In the genomic region with DNA sequence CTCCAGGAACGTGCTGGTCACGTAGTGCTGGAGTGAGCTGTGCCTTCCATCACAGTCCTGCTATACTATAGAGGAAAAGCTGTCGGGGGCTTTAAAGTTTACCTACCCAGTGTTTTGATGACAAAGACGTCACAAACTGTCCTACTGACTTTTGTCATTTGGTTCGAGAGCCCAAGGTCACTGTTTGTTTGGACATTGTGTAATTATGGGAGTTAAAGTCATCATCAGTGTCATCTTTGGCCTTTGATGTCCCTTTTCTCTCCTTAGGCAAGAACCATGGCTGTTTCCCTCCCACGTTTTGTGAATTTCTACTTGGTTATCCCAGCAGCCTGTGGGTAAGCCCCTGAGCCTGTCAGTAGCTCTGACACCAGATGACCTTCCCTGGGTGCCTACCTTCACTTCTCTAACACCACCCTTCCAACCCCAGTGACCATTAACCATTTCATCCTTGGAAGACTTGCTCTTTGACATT, we compare ENCODE assay signal across 1 cellular context.
TF ChIP-seq lines count a peak whose summit lies in the region.

No MANE protein-coding gene starts in this region.

TF ChIP-seq in HepG2, 621 proteins besides CTCF, POLR2A, EP300 and RAD21 (continued from another document and continues in another):
- TF ChIP-seq ZNF737 (CRISPR knock-in tag; IDR thresholded peaks at IDR 0.05; ENCODE audit: borderline replicate concordance): no peak
- TF ChIP-seq FOXK1 (CRISPR knock-in tag; IDR thresholded peaks at IDR 0.05; ENCODE audit: borderline replicate concordance, low read depth): peak; percentile 96
- TF ChIP-seq, protein P1, sequence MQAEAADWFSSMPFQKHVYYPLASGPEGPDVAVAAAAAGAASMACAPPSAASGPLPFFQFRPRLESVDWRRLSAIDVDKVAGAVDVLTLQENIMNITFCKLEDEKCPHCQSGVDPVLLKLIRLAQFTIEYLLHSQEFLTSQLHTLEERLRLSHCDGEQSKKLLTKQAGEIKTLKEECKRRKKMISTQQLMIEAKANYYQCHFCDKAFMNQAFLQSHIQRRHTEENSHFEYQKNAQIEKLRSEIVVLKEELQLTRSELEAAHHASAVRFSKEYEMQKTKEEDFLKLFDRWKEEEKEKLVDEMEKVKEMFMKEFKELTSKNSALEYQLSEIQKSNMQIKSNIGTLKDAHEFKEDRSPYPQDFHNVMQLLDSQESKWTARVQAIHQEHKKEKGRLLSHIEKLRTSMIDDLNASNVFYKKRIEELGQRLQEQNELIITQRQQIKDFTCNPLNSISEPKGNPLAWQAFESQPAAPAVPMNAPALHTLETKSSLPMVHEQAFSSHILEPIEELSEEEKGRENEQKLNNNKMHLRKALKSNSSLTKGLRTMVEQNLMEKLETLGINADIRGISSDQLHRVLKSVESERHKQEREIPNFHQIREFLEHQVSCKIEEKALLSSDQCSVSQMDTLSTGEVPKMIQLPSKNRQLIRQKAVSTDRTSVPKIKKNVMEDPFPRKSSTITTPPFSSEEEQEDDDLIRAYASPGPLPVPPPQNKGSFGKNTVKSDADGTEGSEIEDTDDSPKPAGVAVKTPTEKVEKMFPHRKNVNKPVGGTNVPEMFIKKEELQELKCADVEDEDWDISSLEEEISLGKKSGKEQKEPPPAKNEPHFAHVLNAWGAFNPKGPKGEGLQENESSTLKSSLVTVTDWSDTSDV (CRISPR knock-in tag; IDR thresholded peaks at IDR 0.05): no peak
- no peak for TF ChIP-seq KMT2A (CRISPR knock-in tag; IDR thresholded peaks at IDR 0.05)
- TF ChIP-seq, protein P2, sequence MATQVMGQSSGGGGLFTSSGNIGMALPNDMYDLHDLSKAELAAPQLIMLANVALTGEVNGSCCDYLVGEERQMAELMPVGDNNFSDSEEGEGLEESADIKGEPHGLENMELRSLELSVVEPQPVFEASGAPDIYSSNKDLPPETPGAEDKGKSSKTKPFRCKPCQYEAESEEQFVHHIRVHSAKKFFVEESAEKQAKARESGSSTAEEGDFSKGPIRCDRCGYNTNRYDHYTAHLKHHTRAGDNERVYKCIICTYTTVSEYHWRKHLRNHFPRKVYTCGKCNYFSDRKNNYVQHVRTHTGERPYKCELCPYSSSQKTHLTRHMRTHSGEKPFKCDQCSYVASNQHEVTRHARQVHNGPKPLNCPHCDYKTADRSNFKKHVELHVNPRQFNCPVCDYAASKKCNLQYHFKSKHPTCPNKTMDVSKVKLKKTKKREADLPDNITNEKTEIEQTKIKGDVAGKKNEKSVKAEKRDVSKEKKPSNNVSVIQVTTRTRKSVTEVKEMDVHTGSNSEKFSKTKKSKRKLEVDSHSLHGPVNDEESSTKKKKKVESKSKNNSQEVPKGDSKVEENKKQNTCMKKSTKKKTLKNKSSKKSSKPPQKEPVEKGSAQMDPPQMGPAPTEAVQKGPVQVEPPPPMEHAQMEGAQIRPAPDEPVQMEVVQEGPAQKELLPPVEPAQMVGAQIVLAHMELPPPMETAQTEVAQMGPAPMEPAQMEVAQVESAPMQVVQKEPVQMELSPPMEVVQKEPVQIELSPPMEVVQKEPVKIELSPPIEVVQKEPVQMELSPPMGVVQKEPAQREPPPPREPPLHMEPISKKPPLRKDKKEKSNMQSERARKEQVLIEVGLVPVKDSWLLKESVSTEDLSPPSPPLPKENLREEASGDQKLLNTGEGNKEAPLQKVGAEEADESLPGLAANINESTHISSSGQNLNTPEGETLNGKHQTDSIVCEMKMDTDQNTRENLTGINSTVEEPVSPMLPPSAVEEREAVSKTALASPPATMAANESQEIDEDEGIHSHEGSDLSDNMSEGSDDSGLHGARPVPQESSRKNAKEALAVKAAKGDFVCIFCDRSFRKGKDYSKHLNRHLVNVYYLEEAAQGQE (IDR thresholded peaks at IDR 0.05; ENCODE audit: borderline replicate concordance in 1 of 2, low read depth in 1 of 2, low read length in 2 of 2): peak in 1 of 2 experiments; percentile 55; a peak in 1 of 4 replicates
- TF ChIP-seq ZFP36 (IDR thresholded peaks at IDR 0.05; ENCODE audit: borderline replicate concordance, low read depth, low read length, partially characterized antibody): no peak
- TF ChIP-seq ZNF224 (CRISPR knock-in tag; IDR thresholded peaks at IDR 0.05): 0 out of 2 replicates have a peak, but pooled peaks have one; percentile 46
- TF ChIP-seq SCMH1 (CRISPR knock-in tag; IDR thresholded peaks at IDR 0.05; ENCODE audit: borderline replicate concordance): no peak
- TF ChIP-seq ZBTB3 (CRISPR knock-in tag; IDR thresholded peaks at IDR 0.05; ENCODE audit: borderline replicate concordance, low read depth): no peak; the same call in 1 of the 2 replicates
- TF ChIP-seq ZNF282 (IDR thresholded peaks at IDR 0.05; ENCODE audit: partially characterized antibody): no peak
- TF ChIP-seq NPAS2 (CRISPR knock-in tag; IDR thresholded peaks at IDR 0.05; ENCODE audit: borderline replicate concordance): no peak
- no peak for TF ChIP-seq BRD4 (CRISPR knock-in tag; IDR thresholded peaks at IDR 0.05)
- peak; percentile 87 for TF ChIP-seq PHF21A (CRISPR knock-in tag; IDR thresholded peaks at IDR 0.05)
- 0 out of 2 replicates have a peak, but pooled peaks have one; percentile 38 for TF ChIP-seq GZF1 (CRISPR knock-in tag; IDR thresholded peaks at IDR 0.05)
- TF ChIP-seq, protein P3, sequence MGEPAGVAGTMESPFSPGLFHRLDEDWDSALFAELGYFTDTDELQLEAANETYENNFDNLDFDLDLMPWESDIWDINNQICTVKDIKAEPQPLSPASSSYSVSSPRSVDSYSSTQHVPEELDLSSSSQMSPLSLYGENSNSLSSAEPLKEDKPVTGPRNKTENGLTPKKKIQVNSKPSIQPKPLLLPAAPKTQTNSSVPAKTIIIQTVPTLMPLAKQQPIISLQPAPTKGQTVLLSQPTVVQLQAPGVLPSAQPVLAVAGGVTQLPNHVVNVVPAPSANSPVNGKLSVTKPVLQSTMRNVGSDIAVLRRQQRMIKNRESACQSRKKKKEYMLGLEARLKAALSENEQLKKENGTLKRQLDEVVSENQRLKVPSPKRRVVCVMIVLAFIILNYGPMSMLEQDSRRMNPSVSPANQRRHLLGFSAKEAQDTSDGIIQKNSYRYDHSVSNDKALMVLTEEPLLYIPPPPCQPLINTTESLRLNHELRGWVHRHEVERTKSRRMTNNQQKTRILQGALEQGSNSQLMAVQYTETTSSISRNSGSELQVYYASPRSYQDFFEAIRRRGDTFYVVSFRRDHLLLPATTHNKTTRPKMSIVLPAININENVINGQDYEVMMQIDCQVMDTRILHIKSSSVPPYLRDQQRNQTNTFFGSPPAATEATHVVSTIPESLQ (CRISPR knock-in tag; conservative IDR thresholded peaks at IDR 0.05): no peak
- TF ChIP-seq, protein P4, sequence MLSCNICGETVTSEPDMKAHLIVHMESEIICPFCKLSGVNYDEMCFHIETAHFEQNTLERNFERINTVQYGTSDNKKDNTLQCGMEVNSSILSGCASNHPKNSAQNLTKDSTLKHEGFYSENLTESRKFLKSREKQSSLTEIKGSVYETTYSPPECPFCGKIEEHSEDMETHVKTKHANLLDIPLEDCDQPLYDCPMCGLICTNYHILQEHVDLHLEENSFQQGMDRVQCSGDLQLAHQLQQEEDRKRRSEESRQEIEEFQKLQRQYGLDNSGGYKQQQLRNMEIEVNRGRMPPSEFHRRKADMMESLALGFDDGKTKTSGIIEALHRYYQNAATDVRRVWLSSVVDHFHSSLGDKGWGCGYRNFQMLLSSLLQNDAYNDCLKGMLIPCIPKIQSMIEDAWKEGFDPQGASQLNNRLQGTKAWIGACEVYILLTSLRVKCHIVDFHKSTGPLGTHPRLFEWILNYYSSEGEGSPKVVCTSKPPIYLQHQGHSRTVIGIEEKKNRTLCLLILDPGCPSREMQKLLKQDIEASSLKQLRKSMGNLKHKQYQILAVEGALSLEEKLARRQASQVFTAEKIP (CRISPR knock-in tag; IDR thresholded peaks at IDR 0.05; ENCODE audit: borderline replicate concordance): no peak
- peak; percentile 92 for TF ChIP-seq ARNTL (CRISPR knock-in tag; IDR thresholded peaks at IDR 0.05)
- TF ChIP-seq ZNF552 (CRISPR knock-in tag; IDR thresholded peaks at IDR 0.05; ENCODE audit: borderline replicate concordance): 0 out of 2 replicates have a peak, but pooled peaks have one; percentile 51
- TF ChIP-seq, protein P5, sequence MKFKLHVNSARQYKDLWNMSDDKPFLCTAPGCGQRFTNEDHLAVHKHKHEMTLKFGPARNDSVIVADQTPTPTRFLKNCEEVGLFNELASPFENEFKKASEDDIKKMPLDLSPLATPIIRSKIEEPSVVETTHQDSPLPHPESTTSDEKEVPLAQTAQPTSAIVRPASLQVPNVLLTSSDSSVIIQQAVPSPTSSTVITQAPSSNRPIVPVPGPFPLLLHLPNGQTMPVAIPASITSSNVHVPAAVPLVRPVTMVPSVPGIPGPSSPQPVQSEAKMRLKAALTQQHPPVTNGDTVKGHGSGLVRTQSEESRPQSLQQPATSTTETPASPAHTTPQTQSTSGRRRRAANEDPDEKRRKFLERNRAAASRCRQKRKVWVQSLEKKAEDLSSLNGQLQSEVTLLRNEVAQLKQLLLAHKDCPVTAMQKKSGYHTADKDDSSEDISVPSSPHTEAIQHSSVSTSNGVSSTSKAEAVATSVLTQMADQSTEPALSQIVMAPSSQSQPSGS (CRISPR knock-in tag; IDR thresholded peaks at IDR 0.05): peak; percentile 97
- TF ChIP-seq FOXO1 (CRISPR knock-in tag; IDR thresholded peaks at IDR 0.05): peak; percentile 97
- peak; percentile 64; the same call in 1 of the 2 replicates for TF ChIP-seq HIVEP1 (CRISPR knock-in tag; IDR thresholded peaks at IDR 0.05)
- no peak for TF ChIP-seq ZNF180 (CRISPR knock-in tag; IDR thresholded peaks at IDR 0.05; ENCODE audit: borderline replicate concordance, low read depth)
- TF ChIP-seq MEIS1 (CRISPR knock-in tag; IDR thresholded peaks at IDR 0.05; ENCODE audit: borderline replicate concordance): peak; percentile 99
- no peak for TF ChIP-seq ZNF546 (CRISPR knock-in tag; conservative IDR thresholded peaks at IDR 0.05)
- TF ChIP-seq CENPX (CRISPR knock-in tag; IDR thresholded peaks at IDR 0.05): no peak
- TF ChIP-seq IKZF1 (IDR thresholded peaks at IDR 0.05): no peak
- TF ChIP-seq, protein P6, sequence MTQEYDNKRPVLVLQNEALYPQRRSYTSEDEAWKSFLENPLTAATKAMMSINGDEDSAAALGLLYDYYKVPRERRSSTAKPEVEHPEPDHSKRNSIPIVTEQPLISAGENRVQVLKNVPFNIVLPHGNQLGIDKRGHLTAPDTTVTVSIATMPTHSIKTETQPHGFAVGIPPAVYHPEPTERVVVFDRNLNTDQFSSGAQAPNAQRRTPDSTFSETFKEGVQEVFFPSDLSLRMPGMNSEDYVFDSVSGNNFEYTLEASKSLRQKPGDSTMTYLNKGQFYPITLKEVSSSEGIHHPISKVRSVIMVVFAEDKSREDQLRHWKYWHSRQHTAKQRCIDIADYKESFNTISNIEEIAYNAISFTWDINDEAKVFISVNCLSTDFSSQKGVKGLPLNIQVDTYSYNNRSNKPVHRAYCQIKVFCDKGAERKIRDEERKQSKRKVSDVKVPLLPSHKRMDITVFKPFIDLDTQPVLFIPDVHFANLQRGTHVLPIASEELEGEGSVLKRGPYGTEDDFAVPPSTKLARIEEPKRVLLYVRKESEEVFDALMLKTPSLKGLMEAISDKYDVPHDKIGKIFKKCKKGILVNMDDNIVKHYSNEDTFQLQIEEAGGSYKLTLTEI (CRISPR knock-in tag; conservative IDR thresholded peaks at IDR 0.05): no peak
- TF ChIP-seq NFKBIZ (CRISPR knock-in tag; IDR thresholded peaks at IDR 0.05): peak; percentile 95
- TF ChIP-seq TBX3 (IDR thresholded peaks at IDR 0.05; ENCODE audit: borderline replicate concordance): peak; percentile 91; the same call in 1 of the 2 replicates
- peak; percentile 35; the same call in 1 of the 2 replicates for TF ChIP-seq RFX3 (CRISPR knock-in tag; IDR thresholded peaks at IDR 0.05)
- 0 out of 2 replicates have a peak, but pooled peaks have one; percentile 39 for TF ChIP-seq BRCA1 (CRISPR knock-in tag; IDR thresholded peaks at IDR 0.05)
- TF ChIP-seq, protein P7, sequence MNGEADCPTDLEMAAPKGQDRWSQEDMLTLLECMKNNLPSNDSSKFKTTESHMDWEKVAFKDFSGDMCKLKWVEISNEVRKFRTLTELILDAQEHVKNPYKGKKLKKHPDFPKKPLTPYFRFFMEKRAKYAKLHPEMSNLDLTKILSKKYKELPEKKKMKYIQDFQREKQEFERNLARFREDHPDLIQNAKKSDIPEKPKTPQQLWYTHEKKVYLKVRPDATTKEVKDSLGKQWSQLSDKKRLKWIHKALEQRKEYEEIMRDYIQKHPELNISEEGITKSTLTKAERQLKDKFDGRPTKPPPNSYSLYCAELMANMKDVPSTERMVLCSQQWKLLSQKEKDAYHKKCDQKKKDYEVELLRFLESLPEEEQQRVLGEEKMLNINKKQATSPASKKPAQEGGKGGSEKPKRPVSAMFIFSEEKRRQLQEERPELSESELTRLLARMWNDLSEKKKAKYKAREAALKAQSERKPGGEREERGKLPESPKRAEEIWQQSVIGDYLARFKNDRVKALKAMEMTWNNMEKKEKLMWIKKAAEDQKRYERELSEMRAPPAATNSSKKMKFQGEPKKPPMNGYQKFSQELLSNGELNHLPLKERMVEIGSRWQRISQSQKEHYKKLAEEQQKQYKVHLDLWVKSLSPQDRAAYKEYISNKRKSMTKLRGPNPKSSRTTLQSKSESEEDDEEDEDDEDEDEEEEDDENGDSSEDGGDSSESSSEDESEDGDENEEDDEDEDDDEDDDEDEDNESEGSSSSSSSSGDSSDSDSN (CRISPR knock-in tag; IDR thresholded peaks at IDR 0.05): peak; percentile 51; the same call in 1 of the 2 replicates
- TF ChIP-seq SYNCRIP (IDR thresholded peaks at IDR 0.05; ENCODE audit: insufficient read depth, low read depth, low read length): no peak
- peak; percentile 74; the same call in 1 of the 2 replicates for TF ChIP-seq ZNF12 (CRISPR knock-in tag; IDR thresholded peaks at IDR 0.05)
- TF ChIP-seq HNRNPUL1 (IDR thresholded peaks at IDR 0.05; ENCODE audit: low read depth, low read length): no peak
- TF ChIP-seq, protein P8, sequence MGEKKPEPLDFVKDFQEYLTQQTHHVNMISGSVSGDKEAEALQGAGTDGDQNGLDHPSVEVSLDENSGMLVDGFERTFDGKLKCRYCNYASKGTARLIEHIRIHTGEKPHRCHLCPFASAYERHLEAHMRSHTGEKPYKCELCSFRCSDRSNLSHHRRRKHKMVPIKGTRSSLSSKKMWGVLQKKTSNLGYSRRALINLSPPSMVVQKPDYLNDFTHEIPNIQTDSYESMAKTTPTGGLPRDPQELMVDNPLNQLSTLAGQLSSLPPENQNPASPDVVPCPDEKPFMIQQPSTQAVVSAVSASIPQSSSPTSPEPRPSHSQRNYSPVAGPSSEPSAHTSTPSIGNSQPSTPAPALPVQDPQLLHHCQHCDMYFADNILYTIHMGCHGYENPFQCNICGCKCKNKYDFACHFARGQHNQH (CRISPR knock-in tag; IDR thresholded peaks at IDR 0.05): peak; percentile 60; the same call in 1 of the 2 replicates
- peak; percentile 94 for TF ChIP-seq MEF2D (CRISPR knock-in tag; IDR thresholded peaks at IDR 0.05)
- peak; percentile 96 for TF ChIP-seq PITX1 (CRISPR knock-in tag; IDR thresholded peaks at IDR 0.05)
- TF ChIP-seq ZNF260 (CRISPR knock-in tag; IDR thresholded peaks at IDR 0.05; ENCODE audit: borderline replicate concordance, low read depth): no peak
- TF ChIP-seq SALL2 (CRISPR knock-in tag; IDR thresholded peaks at IDR 0.05): peak; percentile 58; the same call in 1 of the 2 replicates
- TF ChIP-seq ZNF644 (CRISPR knock-in tag; IDR thresholded peaks at IDR 0.05; ENCODE audit: low read depth): peak; percentile 93
- TF ChIP-seq MYC (CRISPR knock-in tag; IDR thresholded peaks at IDR 0.05; ENCODE audit: borderline replicate concordance): 0 out of 2 replicates have a peak, but pooled peaks have one; percentile 25
- TF ChIP-seq ZNF839 (CRISPR knock-in tag; IDR thresholded peaks at IDR 0.05; ENCODE audit: borderline replicate concordance): no peak
- peak; percentile 64; the same call in 1 of the 2 replicates for TF ChIP-seq MIER2 (CRISPR knock-in tag; IDR thresholded peaks at IDR 0.05)
- TF ChIP-seq HES4 (CRISPR knock-in tag; IDR thresholded peaks at IDR 0.05; ENCODE audit: borderline replicate concordance): no peak
- no peak for TF ChIP-seq RBM22 (optimal IDR thresholded peaks at IDR 0.05; ENCODE audit: low read length)
- no peak for TF ChIP-seq REL (CRISPR knock-in tag; conservative IDR thresholded peaks at IDR 0.05)
- TF ChIP-seq XRCC5 (optimal IDR thresholded peaks at IDR 0.05; ENCODE audit: low read length): peak; percentile 84
